8 cellular contexts compared by ENCODE assay signal in the genomic region with DNA sequence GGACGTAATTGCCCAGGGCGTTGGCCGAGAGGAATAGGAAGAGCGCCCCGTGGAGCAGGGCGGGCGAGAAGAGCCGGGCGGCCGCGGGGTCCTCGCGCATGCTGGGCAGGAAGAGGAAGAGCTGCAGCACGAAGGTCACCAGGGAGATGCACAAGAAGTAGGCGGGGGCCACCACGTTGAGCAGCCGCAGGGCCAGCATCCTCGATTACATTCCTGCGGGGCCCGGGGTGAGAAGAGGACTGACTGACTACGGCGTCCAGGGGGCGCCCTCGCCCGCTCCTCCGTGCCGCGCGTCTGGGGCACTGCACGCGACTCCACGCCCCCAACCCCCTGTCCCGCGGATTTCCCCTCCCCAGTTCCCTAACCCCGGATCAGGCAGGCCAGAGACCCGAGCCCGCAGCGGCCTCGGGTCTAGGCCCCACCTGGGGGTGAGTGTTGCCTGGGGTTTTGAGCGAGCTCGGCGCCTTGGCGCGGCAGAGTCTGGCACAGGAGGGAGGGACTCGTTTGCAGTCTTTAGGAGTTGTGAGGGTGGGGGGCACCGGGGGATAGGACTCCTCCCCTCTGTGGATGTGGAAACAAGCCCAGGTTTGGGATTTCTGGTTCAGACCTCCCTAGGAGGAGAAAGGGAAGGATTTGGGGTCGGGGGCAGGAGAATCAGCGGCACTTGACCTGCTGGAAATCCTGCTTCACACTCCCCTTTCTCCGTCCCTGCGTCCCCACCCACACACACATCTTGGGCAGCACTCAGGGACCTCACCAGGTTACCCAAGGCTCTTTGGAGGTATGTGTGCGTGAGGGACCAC. TPM values are rescaled to one million over a fixed set of nuclear protein-coding genes. Genes with fewer than 3 reads are reported as not detected.
DNase-seq lines count a peak whose midpoint lies in the region; ATAC-seq and TF ChIP-seq lines count a peak whose summit lies in the region.

No MANE protein-coding gene starts in this region.

- H3K36me3 Mint-ChIP-seq in glutamatergic neuron (ENCODE audit: unreplicated experiment), result no peaks in the 10 kb centered on the region

- TF ChIP-seq POLR2A in spleen (IDR thresholded peaks at IDR 0.05), result no peak

- peaks cover 3 to 100% (median 91%) of the 10 kb centered on the region in 7 donors for H3K27me3 ChIP-seq in spleen (replicated peaks in 1 of 7)

- H3K4me1 Mint-ChIP-seq in glutamatergic neuron (ENCODE audit: low read depth, unreplicated experiment), result peaks cover 36% of the 10 kb centered on the region

- peak overlapping the region; percentile 97 for H3K4me3 Mint-ChIP-seq in glutamatergic neuron (ENCODE audit: unreplicated experiment)

- H3K27ac Mint-ChIP-seq in glutamatergic neuron (ENCODE audit: unreplicated experiment), result peak overlapping the region; percentile 87

- peaks cover 27% of the 10 kb centered on the region for H3K9me3 Mint-ChIP-seq in glutamatergic neuron (ENCODE audit: unreplicated experiment)

- no peaks in the 10 kb centered on the region for H3K9me3 ChIP-seq in spleen

- in situ Hi-C loops in ACHN (cut with HindIII; ENCODE audit: low pct_ligation_motif_present, low pct_unique_long_range_greater_than_20kb, low sequenced_read_pairs), result no loop called here

- peaks cover 20 to 36% (median 29%) of the 10 kb centered on the region in 6 donors for H3K4me1 ChIP-seq in spleen

- WGBS in spleen, 5 donors, result 2 to 4% (median 3%) methylated on average over 28 to 51 of the region's 51 CpGs

- H3K4me3 ChIP-seq in spleen, result peak overlapping the region in 5 of 8 donors; percentile 9 to 65 (median 30)

- H3K27ac ChIP-seq in spleen, result no peak overlapping the region

- peaks cover 27% of the 10 kb centered on the region for H3K27me3 Mint-ChIP-seq in glutamatergic neuron (ENCODE audit: unreplicated experiment)

- H3K36me3 ChIP-seq in spleen, result no peaks in the 10 kb centered on the region

- DNase-seq in ACHN (peak; percentile 42), NCI-H446 (lab: John Stamatoyannopoulos, UW) (peak; percentile 30 to 54), glutamatergic neuron (peak; percentile 86), spleen (peak; percentile 82)
- peak; percentile 75 to 76 for DNase-seq in activated T-cell treated with anti-CD3 and anti-CD28 coated beads, Interleukin-2, amount 50 U/mL, for 48 hours

- peak; percentile 65 for TF ChIP-seq CTCF in GM12872 (IDR thresholded peaks at IDR 0.05; ENCODE audit: insufficient read depth, low read depth, low read length)
- peak; percentile 79 for TF ChIP-seq CTCF in glutamatergic neuron (IDR thresholded peaks at IDR 0.05; ENCODE audit: partially characterized antibody, unreplicated experiment)
- TF ChIP-seq CTCF in spleen (IDR thresholded peaks at IDR 0.05 in 8 of 11, conservative IDR thresholded peaks at IDR 0.05 in 3 of 11), result peak in 7 of 11 experiments; percentile 17 to 62 (median 50)

- ATAC-seq in GM19324 (IDR thresholded peaks at IDR 0.05; ENCODE audit: low FRiP score, unreplicated experiment), result no peak
- no peak for ATAC-seq in GM18511 (IDR thresholded peaks at IDR 0.05; ENCODE audit: unreplicated experiment)

- intact Hi-C loops in spleen (cut with DNase I; ENCODE audit: low total_unique reads), result no loop called here

RNA-seq across cellular contexts. Expression of a gene that starts 1.9 kb away (rescaled TPM):
- total RNA-seq in glutamatergic neuron (ENCODE audit: unreplicated experiment) (77.3 TPM), spleen (not detected)
- under 1 TPM in 1 of 3 donors, not detected in 2; 0.02 TPM for polyA plus RNA-seq in spleen

RNA-seq across cellular contexts. Expression of a gene that starts 41.7 kb away (rescaled TPM):
- total RNA-seq in glutamatergic neuron (ENCODE audit: unreplicated experiment) (22.3 TPM), spleen (10 to 100 TPM; 14.9 to 33.8 (median 24.7) TPM)
- 1 to 10 TPM; 4.2 to 9.6 (median 5.1) TPM for polyA plus RNA-seq in spleen

RNA-seq across cellular contexts. Expression of a gene that starts 41.9 kb away (rescaled TPM):
- total RNA-seq in glutamatergic neuron (ENCODE audit: unreplicated experiment) (39.9 TPM), spleen (10 to 100 TPM in 2 of 7 donors, 1 to 10 TPM in 5; 2.8 to 13.4 (median 8.7) TPM)
- polyA plus RNA-seq in spleen, result 1 to 10 TPM in 1 of 3 donors, under 1 TPM in 2; 0.20 to 2.4 (median 0.24) TPM

Comparison
In these comparisons a context has a peak if more than half of its experiments do, and no peak if none do; other contexts are left out.
1. RNA of a gene that starts 1.9 kb away (total RNA-seq): 77.3 TPM in glutamatergic neuron (single experiment); not detected in spleen; every median in the first group is over 10 times any median in the second.
2. Peak in every context shown above with its lines, with median percentiles within 50 percentile points of each other: DNase-seq and CTCF ChIP-seq.